Comparison of ENCODE assay signal across 17 cellular contexts in the genomic region with DNA sequence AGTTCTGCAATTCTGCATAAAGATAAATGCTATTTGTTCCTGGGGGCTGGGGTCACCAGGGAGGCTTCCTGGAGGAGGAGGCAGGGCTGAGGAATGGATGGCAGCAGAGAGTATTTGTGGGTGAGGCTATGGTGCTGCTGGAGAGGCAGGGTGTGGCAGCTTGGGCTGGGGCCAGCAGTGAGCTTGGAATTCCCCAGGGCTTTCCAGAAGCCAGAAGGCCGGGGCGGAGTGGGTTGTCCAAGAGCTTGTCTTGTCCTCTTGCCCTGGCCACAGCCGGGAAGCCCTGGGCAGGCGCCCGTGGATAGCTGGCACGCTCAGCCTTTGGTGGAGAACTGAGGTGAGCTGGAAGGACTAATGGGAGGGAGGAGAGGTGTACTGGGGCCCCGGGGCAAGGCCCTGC. TPM values are rescaled to one million over a fixed set of nuclear protein-coding genes. Genes with fewer than 3 reads are reported as not detected.
A peak's percentile ranks its signal among the peaks of the same experiment; 100 is the strongest.
DNase-seq lines count a peak whose midpoint lies in the region; ATAC-seq, FAIRE-seq and TF ChIP-seq lines count a peak whose summit lies in the region.
"Had no signal": no experiment of that assay in that cellular context is flagged by ENCODE, and none has a peak within 500 bp of the region (broad histone marks: within the 10 kb centered on the region; RNA-seq: fewer than 3 reads in every experiment).

No MANE protein-coding gene starts in this region.

- intact Hi-C loops in PC-3 (cut with micrococcal nuclease) (no loop called here), pancreas (cut with DNase I) (loop anchor here in 1 of 3 donors (5.0 kb wide), 1 partner anchor 175 kb away; the partner anchor contains the start of gene MAPK9)
- intact Hi-C loops in activated T-helper 2 cell treated with anti-CD3 and anti-CD28 coated beads, Interferon-gamma antibody, Interleukin-2, Interleukin-4, amounts not matched to agents 10 μg/mL and 5 μg/mL and 100 μg/mL, durations not matched to agents 14 hours and 24 hours and 36 hours (cut with micrococcal nuclease) = no loop called here

- no peaks in the 10 kb centered on the region for H3K36me3 ChIP-seq in PC-3 (ENCODE audit: low read depth, low read length)
- no peaks in the 10 kb centered on the region for H3K36me3 ChIP-seq in pancreas
- H3K36me3 ChIP-seq in trophoblast cell (ENCODE audit: control insufficient read depth in 1 of 2, insufficient read depth in 2 of 2, low read length in 2 of 2) = no peaks in the 10 kb centered on the region

- no peaks in the 10 kb centered on the region for H3K36me3 Mint-ChIP-seq in activated T-helper 2 cell treated with anti-CD3 and anti-CD28 coated beads, Interferon-gamma antibody, Interleukin-2, Interleukin-4, amounts not matched to agents 10 μg/mL and 5 μg/mL and 100 μg/mL, durations not matched to agents 14 hours and 24 hours and 36 hours (ENCODE audit: low read depth)
- H3K36me3 Mint-ChIP-seq: CD4-positive, alpha-beta memory T cell; natural killer cell treated with Interleukin-12 subunit alpha and Interleukin-12 subunit beta and Interleukin-15 and Interleukin-18, amount 100 ng/mL, for 72 hours had no signal

- CTCF ChIA-PET in PC-3 (lab: Charles Lee) = interaction anchor here (0.6 kb wide), 1 partner anchor 151 kb away, joined by 3 read pairs; no protein-coding TSS in a partner anchor

- H3F3A ChIP-seq in PC-3 (ENCODE audit: low read length, unreplicated experiment) = no peaks in the 10 kb centered on the region

- H2AK5ac ChIP-seq in trophoblast cell (ENCODE audit: low read length) = no peak overlapping the region

- H3K4ac ChIP-seq in trophoblast cell (ENCODE audit: low read depth, low read length) = no peak overlapping the region

- no peaks in the 10 kb centered on the region for H3K27me3 ChIP-seq in PC-3 (ENCODE audit: low read length)
- H3K27me3 ChIP-seq in pancreas = no peaks in the 10 kb centered on the region
- H3K27me3 ChIP-seq in trophoblast cell (ENCODE audit: insufficient read depth, low read length) = no peaks in the 10 kb centered on the region

- DNase-seq in ELF-1 (ENCODE audit: low read depth, low spot score) (peak; percentile 30), PC-3 (peak; percentile 63), fibroblast of villous mesenchyme (ENCODE audit: low read depth) (peak; percentile 49), pancreas (peak in 3 of 6 donors; percentile 35 to 63 (median 40)), ecto neural progenitor cell (ENCODE audit: low spot score) (no peak), trophoblast cell (no peak), NCI-H345 (lab: John Stamatoyannopoulos, UW) (no peak)
- no peak for DNase-seq in activated T-helper 2 cell treated with anti-CD3 and anti-CD28 coated beads, Interferon-gamma antibody, Interleukin-2, Interleukin-4, amounts not matched to agents 10 μg/mL and 5 μg/mL and 100 μg/mL, durations not matched to agents 14 hours and 24 hours and 36 hours (ENCODE audit: low spot score)
- DNase-seq: activated T-cell treated with anti-CD3 and anti-CD28 coated beads, Interleukin-2, amount 50 U/mL, for 1 hour; CD4-positive, alpha-beta memory T cell; GOT3; Kasumi-1; NCI-H2171 treated with DMSO at 0.1 percent for 48 hours; stimulated activated CD4-positive, alpha-beta T cell treated with anti-CD3 and anti-CD28 coated beads, Interleukin-12 subunit alpha, Interleukin-12 subunit beta, amount 100 ng/mL, for 4 hours had no signal

- no peak overlapping the region for H3K27ac Mint-ChIP-seq in activated T-helper 2 cell treated with anti-CD3 and anti-CD28 coated beads, Interferon-gamma antibody, Interleukin-2, Interleukin-4, amounts not matched to agents 10 μg/mL and 5 μg/mL and 100 μg/mL, durations not matched to agents 14 hours and 24 hours and 36 hours
- H3K27ac Mint-ChIP-seq: CD4-positive, alpha-beta memory T cell; natural killer cell treated with Interleukin-12 subunit alpha and Interleukin-12 subunit beta and Interleukin-15 and Interleukin-18, amount 100 ng/mL, for 72 hours had no signal

- no peak overlapping the region for H3K4me3 ChIP-seq in PC-3 (ENCODE audit: low read length)
- H3K4me3 ChIP-seq in fibroblast of villous mesenchyme (ENCODE audit: low read depth, low read length) = no peak overlapping the region
- no peak overlapping the region for H3K4me3 ChIP-seq in pancreas
- no peak overlapping the region for H3K4me3 ChIP-seq in trophoblast cell (ENCODE audit: low read depth, low read length)

- no peak overlapping the region for H4K8ac ChIP-seq in trophoblast cell (ENCODE audit: low read depth, low read length)

- H3K23ac ChIP-seq in trophoblast cell (ENCODE audit: low read length) = no peak overlapping the region

- no peaks in the 10 kb centered on the region for H3K79me1 ChIP-seq in trophoblast cell (ENCODE audit: low read length)

- H2BK12ac ChIP-seq in trophoblast cell (ENCODE audit: low read length) = no peak overlapping the region

- H3K9ac ChIP-seq in PC-3 (ENCODE audit: low read length) (peak overlapping the region; percentile 21; the same call in 1 of the 2 replicates), trophoblast cell (ENCODE audit: low read length) (no peak overlapping the region)

- no peak for FAIRE-seq in pancreas (lab: Jason Lieb, UNC)
- FAIRE-seq: endothelial cell of umbilical vein had no signal

- no peak overlapping the region for H4K91ac ChIP-seq in trophoblast cell (ENCODE audit: low read depth, low read length)

- POLR2A ChIA-PET in PC-3 (lab: Charles Lee; ENCODE audit: unreplicated experiment) = no interaction called here

- H3K4me1 Mint-ChIP-seq in activated T-helper 2 cell treated with anti-CD3 and anti-CD28 coated beads, Interferon-gamma antibody, Interleukin-2, Interleukin-4, amounts not matched to agents 10 μg/mL and 5 μg/mL and 100 μg/mL, durations not matched to agents 14 hours and 24 hours and 36 hours (ENCODE audit: low read depth) = no peaks in the 10 kb centered on the region

- ATAC-seq in PC-3 (peak; percentile 78), pancreas (peak in 3 of 4 donors; percentile 42 to 79 (median 59))
- ATAC-seq: natural killer cell treated with Interleukin-12 subunit alpha and Interleukin-12 subunit beta and Interleukin-15 and Interleukin-18, amount 100 ng/mL, for 72 hours had no signal

- no peak overlapping the region for H3K27ac ChIP-seq in PC-3 (ENCODE audit: low read length)
- H3K27ac ChIP-seq in pancreas = no peak overlapping the region
- H3K27ac ChIP-seq in trophoblast cell (ENCODE audit: low read depth, low read length) = no peak overlapping the region
- H3K27ac ChIP-seq: VCaP had no signal

- no peaks in the 10 kb centered on the region for H3K9me2 ChIP-seq in PC-3 (replicated peaks; ENCODE audit: low read length)

- peaks cover 6% of the 10 kb centered on the region; the same call in 1 of the 2 replicates for H3K4me1 ChIP-seq in PC-3 (ENCODE audit: insufficient read depth, low read length)
- no peaks in the 10 kb centered on the region for H3K4me1 ChIP-seq in pancreas
- no peaks in the 10 kb centered on the region for H3K4me1 ChIP-seq in trophoblast cell (ENCODE audit: control insufficient read depth in 1 of 2, insufficient read depth in 2 of 2, low read length in 2 of 2)

- H3K4me2 ChIP-seq in PC-3 (ENCODE audit: low read length) (peak overlapping the region; percentile 31), trophoblast cell (ENCODE audit: low read length) (no peak overlapping the region)

- no peaks in the 10 kb centered on the region for H4K20me1 ChIP-seq in PC-3 (ENCODE audit: low read length)

- H3K9me3 ChIP-seq in PC-3 (ENCODE audit: low read length) (no peaks in the 10 kb centered on the region), pancreas (no peaks in the 10 kb centered on the region), trophoblast cell (ENCODE audit: insufficient read depth, low read depth, low read length) (peaks cover 10% of the 10 kb centered on the region)

- no peak overlapping the region for H2BK120ac ChIP-seq in trophoblast cell (ENCODE audit: insufficient read depth, low read length, poor library complexity)

- WGBS in pancreas, 2 donors = 35 to 43% methylated on average over 7 of the region's 7 CpGs
- no CpG with 5 or more reads among the region's 7 CpGs for WGBS in trophoblast cell (ENCODE audit: extremely low coverage, insufficient coverage, insufficient read length)

- H4K12ac ChIP-seq in trophoblast cell (ENCODE audit: low read depth, low read length) = no peak overlapping the region

- BruUV-seq in PC-3 (replicated peaks; lab: Mats Ljungman, UMichigan) = no TSS peak

- H2AFZ ChIP-seq in PC-3 (ENCODE audit: low read length) = 0 out of 2 replicates have a peak overlapping the region, but pooled peaks have one; percentile 28
- H2AFZ ChIP-seq in trophoblast cell (ENCODE audit: insufficient read depth, low read length, poor library complexity) = no peak overlapping the region

- no peak overlapping the region for H3K14ac ChIP-seq in trophoblast cell (ENCODE audit: low read length)

- H3K9me3 Mint-ChIP-seq in activated T-helper 2 cell treated with anti-CD3 and anti-CD28 coated beads, Interferon-gamma antibody, Interleukin-2, Interleukin-4, amounts not matched to agents 10 μg/mL and 5 μg/mL and 100 μg/mL, durations not matched to agents 14 hours and 24 hours and 36 hours = no peaks in the 10 kb centered on the region
- H3K9me3 Mint-ChIP-seq: CD4-positive, alpha-beta memory T cell; natural killer cell treated with Interleukin-12 subunit alpha and Interleukin-12 subunit beta and Interleukin-15 and Interleukin-18, amount 100 ng/mL, for 72 hours had no signal

- TF ChIP-seq CTCF in PC-3 (conservative IDR thresholded peaks at IDR 0.05; ENCODE audit: low read depth, low read length) (no peak), fibroblast of villous mesenchyme (IDR thresholded peaks at IDR 0.05; ENCODE audit: insufficient read depth, low read depth, low read length) (no peak), pancreas (IDR thresholded peaks at IDR 0.05) (no peak)

- peaks cover 7% of the 10 kb centered on the region for H3K27me3 Mint-ChIP-seq in activated T-helper 2 cell treated with anti-CD3 and anti-CD28 coated beads, Interferon-gamma antibody, Interleukin-2, Interleukin-4, amounts not matched to agents 10 μg/mL and 5 μg/mL and 100 μg/mL, durations not matched to agents 14 hours and 24 hours and 36 hours (ENCODE audit: low read depth)

- H3K79me2 ChIP-seq in PC-3 (ENCODE audit: low read length) (no peaks in the 10 kb centered on the region), trophoblast cell (ENCODE audit: control insufficient read depth, insufficient read depth, low read length, poor library complexity) (no peaks in the 10 kb centered on the region)

- no peak overlapping the region for H2BK5ac ChIP-seq in trophoblast cell (ENCODE audit: low read depth, low read length, poor library complexity)

- H3K4me3 Mint-ChIP-seq in activated T-helper 2 cell treated with anti-CD3 and anti-CD28 coated beads, Interferon-gamma antibody, Interleukin-2, Interleukin-4, amounts not matched to agents 10 μg/mL and 5 μg/mL and 100 μg/mL, durations not matched to agents 14 hours and 24 hours and 36 hours (ENCODE audit: low read depth) = no peak overlapping the region
- H3K4me3 Mint-ChIP-seq: CD4-positive, alpha-beta memory T cell; natural killer cell treated with Interleukin-12 subunit alpha and Interleukin-12 subunit beta and Interleukin-15 and Interleukin-18, amount 100 ng/mL, for 72 hours had no signal

- H3K18ac ChIP-seq in trophoblast cell (ENCODE audit: low read length) = no peak overlapping the region

RNA-seq across cellular contexts. Expression of gene CNOT6, which starts 27.2 kb away (rescaled TPM):
- 10.6 and 12.6 TPM in 2 replicates for total RNA-seq in PC-3 (2014; rRNA removed)
- total RNA-seq in fibroblast of villous mesenchyme = 8.7 and 16.4 TPM in 2 replicates
- total RNA-seq in pancreas = 10 to 100 TPM in 1 of 6 donors, 1 to 10 TPM in 5; 3.8 to 14.1 (median 6.4) TPM
- 1 to 10 TPM; 4.3 to 6.1 TPM for polyA plus RNA-seq in pancreas
- 43.2 and 48.9 TPM in 2 replicates for total RNA-seq in activated T-helper 2 cell treated with anti-CD3 and anti-CD28 coated beads, Interferon-gamma antibody, Interleukin-2, Interleukin-4, amounts not matched to agents 10 μg/mL and 5 μg/mL and 100 μg/mL, durations not matched to agents 14 hours and 24 hours and 36 hours
- polyA plus RNA-seq in trophoblast cell (2013) = 33.2 and 34.0 TPM in 2 replicates

Comparison
In these comparisons a context has a peak if more than half of its experiments do, and no peak if none do; other contexts are left out.
1. DNase-seq: peak in ELF-1 (single experiment), PC-3 (single experiment) and fibroblast of villous mesenchyme (single experiment); none in activated T-helper 2 cell treated with anti-CD3 and anti-CD28 coated beads, Interferon-gamma antibody, Interleukin-2, Interleukin-4, amounts not matched to agents 10 μg/mL and 5 μg/mL and 100 μg/mL, durations not matched to agents 14 hours and 24 hours and 36 hours (single experiment), ecto neural progenitor cell (single experiment), trophoblast cell (0 of 2) and NCI-H345 (single experiment).